In genomic region chr5:102590467-102590866, GRCh38 we compare ENCODE assay signal across 7 cellular contexts.
"Had no signal": no experiment of that assay in that cellular context is flagged by ENCODE, and none has a peak within 500 bp of the region (broad histone marks: within the 10 kb centered on the region; RNA-seq: fewer than 3 reads in every experiment).

No MANE protein-coding gene starts in this region.

- H2AFZ ChIP-seq: GM23338 had no signal

- H3K36me3 ChIP-seq: HAP-1 had no signal

- ATAC-seq: GM23338, HCT116, K562 had no signal

- DNase-seq: H7, HFFc6, IMR-90 had no signal

- H3K4me3 ChIP-seq: GM23338, HAP-1, K562 had no signal

- H3K9me3 ChIP-seq: HAP-1 had no signal
